20 cellular contexts compared by ENCODE assay signal in genomic region chr11:8101421-8101820, GRCh38. TPM values are rescaled to one million over a fixed set of nuclear protein-coding genes. Genes with fewer than 3 reads are reported as not detected.
DNase-seq lines count a peak whose midpoint lies in the region; ATAC-seq and TF ChIP-seq lines count a peak whose summit lies in the region.
"Had no signal": no experiment of that assay in that cellular context is flagged by ENCODE, and none has a peak within 500 bp of the region (broad histone marks: within the 10 kb centered on the region; RNA-seq: fewer than 3 reads in every experiment).

No MANE protein-coding gene starts in this region.

- no peaks in the 10 kb centered on the region for H4K20me1 ChIP-seq in MM.1S (ENCODE audit: insufficient read depth, low read length)
- H4K20me1 ChIP-seq: BLaER1 treated with 17β-estradiol and CSF1 and Interleukin-3, amounts not matched to agents 10 nM and 100 nM had no signal

- no peak for ATAC-seq in activated CD4-positive, CD25-positive, alpha-beta regulatory T cell treated with anti-CD3 and anti-CD28 coated beads, Interleukin-2, amount 50 U/mL, for 24 hours
- ATAC-seq in T-helper 17 cell: no peak
- no peak for ATAC-seq in left lobe of liver
- no peak for ATAC-seq in sciatic nerve
- ATAC-seq in HG03280 (IDR thresholded peaks at IDR 0.05; ENCODE audit: unreplicated experiment): no peak
- ATAC-seq: Right ventricle myocardium inferior had no signal

- no peak overlapping the region for H3K27ac ChIP-seq in MM.1S (ENCODE audit: low read length)
- H3K27ac ChIP-seq: 22Rv1; BLaER1 treated with 17β-estradiol and CSF1 and Interleukin-3, amounts not matched to agents 10 nM and 100 nM had no signal

- peaks cover 6% of the 10 kb centered on the region for H3K4me1 Mint-ChIP-seq in T-helper 17 cell
- H3K4me1 Mint-ChIP-seq: CD4-positive, alpha-beta memory T cell had no signal

- no peak overlapping the region for H3K4me3 Mint-ChIP-seq in T-helper 17 cell
- H3K4me3 Mint-ChIP-seq: CD4-positive, alpha-beta memory T cell had no signal

- intact Hi-C loops in sciatic nerve (cut with DNase I): no loop called here

- peaks cover 8% of the 10 kb centered on the region for H3K36me3 Mint-ChIP-seq in T-helper 17 cell (ENCODE audit: low read depth)

- H3K9me3 ChIP-seq in T-helper 17 cell (ENCODE audit: control insufficient read depth, low read length, poor library complexity, severe bottlenecking) (no peaks in the 10 kb centered on the region), MM.1S (replicated peaks; ENCODE audit: insufficient read depth, low read length) (no peaks in the 10 kb centered on the region)
- H3K9me3 ChIP-seq: BLaER1 treated with 17β-estradiol and CSF1 and Interleukin-3, amounts not matched to agents 10 nM and 100 nM; Caco-2 had no signal

- H3K4me1 ChIP-seq in MM.1S (ENCODE audit: low read length): no peaks in the 10 kb centered on the region
- H3K4me1 ChIP-seq: BLaER1 treated with 17β-estradiol and CSF1 and Interleukin-3, amounts not matched to agents 10 nM and 100 nM; Caco-2 had no signal

- TF ChIP-seq CTCF in GM13977 (IDR thresholded peaks at IDR 0.05; ENCODE audit: extremely low read depth, insufficient read depth, missing control alignments) (no peak), MM.1S (IDR thresholded peaks at IDR 0.05; ENCODE audit: low read length) (no peak)

- H3K9me2 ChIP-seq in MM.1S (replicated peaks; ENCODE audit: insufficient read depth, low read length): no peaks in the 10 kb centered on the region

- H3F3A ChIP-seq in MM.1S (ENCODE audit: insufficient read depth, low read length): no peaks in the 10 kb centered on the region

- peak overlapping the region; percentile 62 for H3K27ac Mint-ChIP-seq in T-helper 17 cell

- no peaks in the 10 kb centered on the region for H3K27me3 Mint-ChIP-seq in T-helper 17 cell
- H3K27me3 Mint-ChIP-seq: CD4-positive, alpha-beta memory T cell had no signal

- no peaks in the 10 kb centered on the region for H3K36me3 ChIP-seq in MM.1S (replicated peaks; ENCODE audit: insufficient read depth, low read length)

- no peak overlapping the region for H3K4me2 ChIP-seq in MM.1S (ENCODE audit: low read depth, low read length)
- H3K4me2 ChIP-seq: BLaER1 treated with 17β-estradiol and CSF1 and Interleukin-3, amounts not matched to agents 10 nM and 100 nM had no signal

- H3K79me2 ChIP-seq in MM.1S (ENCODE audit: low read length): no peaks in the 10 kb centered on the region

- peak; percentile 17 for DNase-seq in activated CD4-positive, CD25-positive, alpha-beta regulatory T cell treated with anti-CD3 and anti-CD28 coated beads, Interleukin-2, amount 50 U/mL, for 72 hours
- DNase-seq in T-helper 17 cell (no peak), left lobe of liver (ENCODE audit: low spot score) (peak; percentile 37), sciatic nerve (ENCODE audit: low spot score) (peak; percentile 42), GM13977 (ENCODE audit: low spot score) (no peak), MM.1S (no peak)
- DNase-seq: Caco-2; CD4-positive, alpha-beta memory T cell; DMS 273 treated with DMSO at 0.1 percent for 48 hours; DMS79 treated with DMSO at 0.1 percent for 48 hours; Kasumi-1; NCI-H1417; NCI-H187; NCI-H446; NCI-H526 treated with DMSO at 0.1 percent for 48 hours had no signal

- H2AFZ ChIP-seq in MM.1S (ENCODE audit: low read length): no peak overlapping the region

- no peak overlapping the region for H3K4me3 ChIP-seq in MM.1S (ENCODE audit: low read length)
- H3K4me3 ChIP-seq: BLaER1 treated with 17β-estradiol and CSF1 and Interleukin-3, amounts not matched to agents 10 nM and 100 nM had no signal

- no peak overlapping the region for H3K9ac ChIP-seq in MM.1S (ENCODE audit: low read length)
- H3K9ac ChIP-seq: BLaER1 treated with 17β-estradiol and CSF1 and Interleukin-3, amounts not matched to agents 10 nM and 100 nM had no signal

- in situ Hi-C loops in GM13977 (cut with MboI; ENCODE audit: low pct_unique_long_range_greater_than_20kb, low sequenced_read_pairs, unreplicated experiment): no loop called here

- no peaks in the 10 kb centered on the region for H3K27me3 ChIP-seq in MM.1S (replicated peaks; ENCODE audit: insufficient read depth, low read length)
- H3K27me3 ChIP-seq: BLaER1 treated with 17β-estradiol and CSF1 and Interleukin-3, amounts not matched to agents 10 nM and 100 nM had no signal

RNA-seq across cellular contexts. Expression of gene TUB, which starts 20.4 kb away (rescaled TPM):
- total RNA-seq in T-helper 17 cell (under 1 TPM; 0.37 to 0.72 TPM), left lobe of liver (1.2 TPM), sciatic nerve (12.9 TPM)
- total RNA-seq: Caco-2 had no signal

Comparison
In these comparisons a context has a peak if more than half of its experiments do, and no peak if none do; other contexts are left out.
1. DNase-seq: peak in activated CD4-positive, CD25-positive, alpha-beta regulatory T cell treated with anti-CD3 and anti-CD28 coated beads, Interleukin-2, amount 50 U/mL, for 72 hours (single experiment), left lobe of liver (single experiment) and sciatic nerve (single experiment); none in T-helper 17 cell (0 of 3), GM13977 (single experiment) and MM.1S (single experiment).